18 cellular contexts compared by ENCODE assay signal in genomic region chr10:9635691-9636090, GRCh38.
DNase-seq lines count a peak whose midpoint lies in the region; ATAC-seq, FAIRE-seq and TF ChIP-seq lines count a peak whose summit lies in the region.
"Had no signal": no experiment of that assay in that cellular context is flagged by ENCODE, and none has a peak within 500 bp of the region (broad histone marks: within the 10 kb centered on the region; RNA-seq: fewer than 3 reads in every experiment).

No MANE protein-coding gene starts in this region.

- H3K9ac ChIP-seq in smooth muscle cell (ENCODE audit: low read depth), result no peak overlapping the region
- H3K9ac ChIP-seq in mesendoderm (ENCODE audit: low read length), result no peak overlapping the region

- DNase-seq in HCEC 1CT (peak; percentile 57), bronchial epithelial cell (ENCODE audit: low read depth) (peak; percentile 82), foreskin fibroblast (peak; percentile 33 to 75), smooth muscle cell (lab: John Stamatoyannopoulos, UW; ENCODE audit: unreplicated experiment) (no peak), SHP77 treated with DMSO at 0.1 percent for 48 hours (lab: John Stamatoyannopoulos, UW) (no peak), left lobe of liver (ENCODE audit: low spot score) (no peak), mesendoderm (no peak)
- DNase-seq: ACHN; BE2C; CD4-positive, alpha-beta T cell; MM.1S; NCI-H1092 treated with DMSO at 0.1 percent for 48 hours; NCI-H1694 treated with DMSO at 0.1 percent for 48 hours; NCI-H345; NCI-H526 treated with DMSO at 0.1 percent for 48 hours; SIG-M5 had no signal

- TF ChIP-seq CTCF in bronchial epithelial cell (IDR thresholded peaks at IDR 0.05; ENCODE audit: insufficient read depth, low read length, severe bottlenecking) (no peak), foreskin fibroblast (IDR thresholded peaks at IDR 0.05; ENCODE audit: low read depth, low read length) (no peak), smooth muscle cell (IDR thresholded peaks at IDR 0.05; ENCODE audit: borderline replicate concordance, insufficient read depth, poor library complexity, severe bottlenecking) (no peak)

- H2AK5ac ChIP-seq in mesendoderm (ENCODE audit: low read length), result no peak overlapping the region

- no peak overlapping the region for H2BK15ac ChIP-seq in mesendoderm (replicated peaks; ENCODE audit: low read depth)

- no peak overlapping the region for H2BK120ac ChIP-seq in mesendoderm (ENCODE audit: low read depth, low read length)

- no peak overlapping the region for H3K56ac ChIP-seq in mesendoderm (ENCODE audit: low read length)

- H4K8ac ChIP-seq in mesendoderm (ENCODE audit: low read depth, low read length), result no peak overlapping the region

- H3K36me3 ChIP-seq in bronchial epithelial cell (ENCODE audit: control insufficient read depth, insufficient read depth, low read length) (no peaks in the 10 kb centered on the region), smooth muscle cell (ENCODE audit: low read depth) (no peaks in the 10 kb centered on the region), mesendoderm (ENCODE audit: control insufficient read depth, insufficient read depth, low read length) (no peaks in the 10 kb centered on the region)
- H3K36me3 ChIP-seq: BE2C had no signal

- H3K9me3 ChIP-seq in smooth muscle cell (replicated peaks; ENCODE audit: low read depth), result no peaks in the 10 kb centered on the region
- H3K9me3 ChIP-seq: BE2C had no signal

- H3K27ac ChIP-seq in smooth muscle cell (ENCODE audit: low read depth) (peak overlapping the region; percentile 87), mesendoderm (ENCODE audit: low read depth, low read length) (no peak overlapping the region)

- H2BK5ac ChIP-seq in mesendoderm (ENCODE audit: low read length), result no peak overlapping the region

- H3K79me1 ChIP-seq in mesendoderm (ENCODE audit: low read length), result no peaks in the 10 kb centered on the region

- H3K4me3 ChIP-seq in bronchial epithelial cell (ENCODE audit: low read depth, low read length), result no peak overlapping the region
- H3K4me3 ChIP-seq in foreskin fibroblast (ENCODE audit: low read depth in 1 of 2, low read length in 2 of 2), result no peak overlapping the region
- H3K4me3 ChIP-seq in smooth muscle cell, result no peak overlapping the region
- H3K4me3 ChIP-seq in mesendoderm (ENCODE audit: low read length), result no peak overlapping the region
- H3K4me3 ChIP-seq: GM23338 had no signal

- no peak for ATAC-seq in HG03139 (IDR thresholded peaks at IDR 0.05; ENCODE audit: unreplicated experiment)
- no peak for ATAC-seq in left lobe of liver
- ATAC-seq: GM23338 had no signal

- no peak overlapping the region for H3K18ac ChIP-seq in mesendoderm (ENCODE audit: low read length)

- H3K4me1 ChIP-seq in smooth muscle cell (ENCODE audit: low read depth) (no peaks in the 10 kb centered on the region), mesendoderm (ENCODE audit: control insufficient read depth, low read depth, low read length) (no peaks in the 10 kb centered on the region)
- H3K4me1 ChIP-seq: BE2C had no signal

- H3K4me2 ChIP-seq in smooth muscle cell (peak overlapping the region; percentile 75), mesendoderm (ENCODE audit: low read length) (no peak overlapping the region)
- H3K4me2 ChIP-seq: GM23338 had no signal

- peaks cover 5% of the 10 kb centered on the region for H3F3A ChIP-seq in smooth muscle cell (ENCODE audit: low read depth)

- no peak overlapping the region for H3K23ac ChIP-seq in mesendoderm (ENCODE audit: low read length)

- H3K79me2 ChIP-seq in smooth muscle cell (ENCODE audit: low read depth) (no peaks in the 10 kb centered on the region), mesendoderm (ENCODE audit: control insufficient read depth, insufficient read depth, low read length) (no peaks in the 10 kb centered on the region)

- no peak for FAIRE-seq in bronchial epithelial cell (lab: Jason Lieb, UNC)

- WGBS in smooth muscle cell (ENCODE audit: low lambda C conversion rate), result 37% methylated on average over 2 of the region's 2 CpGs
- WGBS in mesendoderm (ENCODE audit: extremely low coverage, insufficient coverage, low lambda C conversion rate), result no CpG with 5 or more reads among the region's 2 CpGs

- H2AFZ ChIP-seq in smooth muscle cell (ENCODE audit: low read depth), result no peak overlapping the region
- H2AFZ ChIP-seq: GM23338 had no signal

- no peak overlapping the region for H3K4ac ChIP-seq in mesendoderm (ENCODE audit: low read depth, low read length)

- no peaks in the 10 kb centered on the region for H4K20me1 ChIP-seq in smooth muscle cell (ENCODE audit: low read depth)

- H4K5ac ChIP-seq in mesendoderm (ENCODE audit: low read length), result no peak overlapping the region

- no peaks in the 10 kb centered on the region for H3K27me3 ChIP-seq in bronchial epithelial cell (ENCODE audit: control insufficient read depth, insufficient read depth, low read length)
- no peaks in the 10 kb centered on the region for H3K27me3 ChIP-seq in smooth muscle cell (ENCODE audit: low read depth)
- no peaks in the 10 kb centered on the region for H3K27me3 ChIP-seq in mesendoderm (ENCODE audit: insufficient read depth, low read length, poor library complexity)
- H3K27me3 ChIP-seq: BE2C had no signal

Comparison
In these comparisons a context has a peak if more than half of its experiments do, and no peak if none do; other contexts are left out.
1. DNase-seq: peak in HCEC 1CT (single experiment), bronchial epithelial cell (single experiment) and foreskin fibroblast (2 of 2); none in smooth muscle cell (single experiment), SHP77 treated with DMSO at 0.1 percent for 48 hours (single experiment), left lobe of liver (single experiment) and mesendoderm (single experiment).